Comparison of ENCODE assay signal across 27 cellular contexts in genomic region chr4:137432431-137432830, GRCh38.
DNase-seq lines count a peak whose midpoint lies in the region; ATAC-seq and TF ChIP-seq lines count a peak whose summit lies in the region.
"Had no signal": no experiment of that assay in that cellular context is flagged by ENCODE, and none has a peak within 500 bp of the region (broad histone marks: within the 10 kb centered on the region; RNA-seq: fewer than 3 reads in every experiment).

No MANE protein-coding gene starts in this region.

- peak overlapping the region; percentile 70 for H3K4me2 ChIP-seq in GM23248 (ENCODE audit: unreplicated experiment)

- no peaks in the 10 kb centered on the region for H3K79me2 ChIP-seq in GM23248 (ENCODE audit: insufficient read depth)

- H3K4me1 ChIP-seq in GM23248 (ENCODE audit: insufficient read depth) (no peaks in the 10 kb centered on the region), ascending aorta (peaks cover 0 to 5% of the 10 kb centered on the region in 2 donors), subcutaneous abdominal adipose tissue (ENCODE audit: control insufficient read depth in 5 of 5, insufficient read depth in 5 of 5, low read length in 5 of 5) (peaks cover 0 to 11% (median 5%) of the 10 kb centered on the region in 5 donors), upper lobe of right lung (no peaks in the 10 kb centered on the region)
- H3K4me1 ChIP-seq: left lung, psoas muscle, testis had no signal

- peaks cover 0 to 10% (median 2%) of the 10 kb centered on the region in 9 donors for H3K9me3 Mint-ChIP-seq in naive thymus-derived CD8-positive, alpha-beta T cell
- H3K9me3 Mint-ChIP-seq: activated CD4-positive, alpha-beta T cell treated with anti-CD3 and anti-CD28 coated beads, Interleukin-2, amount 10 ng/mL, durations not matched to agents 24 days and 14 days had no signal

- no peak overlapping the region for H3K27ac ChIP-seq in GM23248
- H3K27ac ChIP-seq in ascending aorta, result peak overlapping the region; percentile 63 to 72
- peak overlapping the region; percentile 34 for H3K27ac ChIP-seq in subcutaneous abdominal adipose tissue (ENCODE audit: low read depth, low read length)
- no peak overlapping the region for H3K27ac ChIP-seq in upper lobe of right lung
- H3K27ac ChIP-seq: cardiac muscle cell, dorsolateral prefrontal cortex, left lung, psoas muscle, testis, VCaP had no signal

- DNase-seq in GM23248, result peak; percentile 7
- no peak for DNase-seq in ascending aorta (ENCODE audit: low spot score in 2 of 2)
- peak; percentile 11 for DNase-seq in hepatic stellate cell (ENCODE audit: low spot score)
- DNase-seq in naive thymus-derived CD8-positive, alpha-beta T cell, result no peak
- no peak for DNase-seq in upper lobe of right lung
- DNase-seq in NCI-H446 (lab: John Stamatoyannopoulos, UW), result no peak
- DNase-seq: activated CD4-positive, alpha-beta T cell treated with anti-CD3 and anti-CD28 coated beads, Interleukin-2, amount 10 ng/mL, durations not matched to agents 24 days and 14 days; activated naive CD4-positive, alpha-beta T cell treated with Interleukin-2 at 50 U/mL for 16 hours; activated T-cell treated with anti-CD3 and anti-CD28 coated beads, Interleukin-2, amount 50 U/mL, for 48 hours; amniotic stem cell; CD8-positive, alpha-beta memory T cell; dorsolateral prefrontal cortex; hippocampal formation; left lung; midbrain; NCI-H1092 treated with DMSO at 0.1 percent for 48 hours; NCI-H187 treated with DMSO at 0.1 percent for 48 hours; psoas muscle; stimulated activated CD4-positive, alpha-beta T cell treated with anti-CD3 and anti-CD28 coated beads, Interleukin-4, amount 100 ng/mL, for 24 hours; stimulated activated naive B cell treated with anti-CD40 and anti-IgM and Interleukin-4, amounts not matched to agents 10 μg/mL and 1 μg/mL and 100 μg/mL, for 72 hours; testis had no signal

- H3K27me3 ChIP-seq in GM23248 (replicated peaks; ENCODE audit: insufficient read depth) (no peaks in the 10 kb centered on the region), ascending aorta (no peaks in the 10 kb centered on the region), subcutaneous abdominal adipose tissue (ENCODE audit: control insufficient read depth in 5 of 5, insufficient read depth in 4 of 5, low read length in 5 of 5) (no peaks in the 10 kb centered on the region), upper lobe of right lung (no peaks in the 10 kb centered on the region)
- H3K27me3 ChIP-seq: cardiac muscle cell, dorsolateral prefrontal cortex, left lung, testis had no signal

- no peaks in the 10 kb centered on the region; the same call in 1 of the 2 replicates for H3K9me2 ChIP-seq in GM23248 (ENCODE audit: insufficient read depth)

- H3K36me3 ChIP-seq in GM23248 (ENCODE audit: low read depth) (no peaks in the 10 kb centered on the region), ascending aorta (no peaks in the 10 kb centered on the region), subcutaneous abdominal adipose tissue (ENCODE audit: control insufficient read depth in 5 of 5, insufficient read depth in 5 of 5, low read length in 5 of 5) (no peaks in the 10 kb centered on the region), upper lobe of right lung (no peaks in the 10 kb centered on the region)
- H3K36me3 ChIP-seq: cardiac muscle cell, left lung had no signal

- no peak for ATAC-seq in naive thymus-derived CD8-positive, alpha-beta T cell
- ATAC-seq in upper lobe of right lung, result no peak
- ATAC-seq: HepG2; left lung; psoas muscle; stimulated activated naive B cell treated with anti-CD40 and anti-IgM and Interleukin-4, amounts not matched to agents 10 μg/mL and 1 μg/mL and 100 μg/mL, for 72 hours had no signal

- no peaks in the 10 kb centered on the region for H3K36me3 Mint-ChIP-seq in naive thymus-derived CD8-positive, alpha-beta T cell
- H3K36me3 Mint-ChIP-seq: CD8-positive, alpha-beta memory T cell; stimulated activated naive B cell treated with anti-CD40 and anti-IgM and Interleukin-4, amounts not matched to agents 10 μg/mL and 1 μg/mL and 100 μg/mL, for 72 hours had no signal

- H3K9ac ChIP-seq in GM23248 (0 out of 2 replicates have a peak overlapping the region, but pooled peaks have one; percentile 11), subcutaneous abdominal adipose tissue (ENCODE audit: low read length in 5 of 5) (no peak overlapping the region)

- no peak for TF ChIP-seq CTCF in ascending aorta (IDR thresholded peaks at IDR 0.05)
- TF ChIP-seq CTCF in upper lobe of right lung (IDR thresholded peaks at IDR 0.05), result no peak

- in situ Hi-C loops in GM23248 (cut with MboI), result no loop called here

- H4K20me1 ChIP-seq in GM23248 (ENCODE audit: insufficient read depth), result no peaks in the 10 kb centered on the region

- H3F3A ChIP-seq in GM23248 (ENCODE audit: insufficient read depth), result no peaks in the 10 kb centered on the region

- POLR2A ChIA-PET in naive thymus-derived CD8-positive, alpha-beta T cell (lab: Charles Lee), result no interaction called here

- H3K4me3 Mint-ChIP-seq in naive thymus-derived CD8-positive, alpha-beta T cell, result no peak overlapping the region
- H3K4me3 Mint-ChIP-seq: activated CD4-positive, alpha-beta T cell treated with anti-CD3 and anti-CD28 coated beads, Interleukin-2, amount 10 ng/mL, durations not matched to agents 24 days and 14 days; CD8-positive, alpha-beta memory T cell; neural crest cell; stimulated activated naive B cell treated with anti-CD40 and anti-IgM and Interleukin-4, amounts not matched to agents 10 μg/mL and 1 μg/mL and 100 μg/mL, for 72 hours; T-helper 2 cell treated with Interferon-gamma antibody and Interleukin-4, amounts not matched to agents 5 μg/mL and 100 μg/mL, for 36 hours had no signal

- intact Hi-C loops in ascending aorta (cut with DNase I) (loop anchor here (5.0 kb wide), 2 partner anchors 55 to 100 kb away; partner anchors contain the start of gene PCDH18), upper lobe of right lung (cut with DNase I) (no loop called here)

- no peaks in the 10 kb centered on the region for H3K27me3 Mint-ChIP-seq in naive thymus-derived CD8-positive, alpha-beta T cell
- H3K27me3 Mint-ChIP-seq: activated CD4-positive, alpha-beta T cell treated with anti-CD3 and anti-CD28 coated beads, Interleukin-2, amount 10 ng/mL, durations not matched to agents 24 days and 14 days; CD8-positive, alpha-beta memory T cell; stimulated activated naive B cell treated with anti-CD40 and anti-IgM and Interleukin-4, amounts not matched to agents 10 μg/mL and 1 μg/mL and 100 μg/mL, for 72 hours had no signal

- peak overlapping the region; percentile 43 for H3K4me3 ChIP-seq in GM23248
- peak overlapping the region; percentile 14 to 29 for H3K4me3 ChIP-seq in ascending aorta
- peak overlapping the region in 1 of 5 donors; percentile 51 for H3K4me3 ChIP-seq in subcutaneous abdominal adipose tissue (ENCODE audit: low read depth in 1 of 5, low read length in 5 of 5)
- H3K4me3 ChIP-seq in upper lobe of right lung, result no peak overlapping the region
- H3K4me3 ChIP-seq: cardiac muscle cell, dorsolateral prefrontal cortex, left lung, psoas muscle, testis had no signal

- no peak overlapping the region for H3K27ac Mint-ChIP-seq in naive thymus-derived CD8-positive, alpha-beta T cell
- H3K27ac Mint-ChIP-seq: activated CD4-positive, alpha-beta T cell treated with anti-CD3 and anti-CD28 coated beads, Interleukin-2, amount 10 ng/mL, durations not matched to agents 24 days and 14 days; CD8-positive, alpha-beta memory T cell; stimulated activated naive B cell treated with anti-CD40 and anti-IgM and Interleukin-4, amounts not matched to agents 10 μg/mL and 1 μg/mL and 100 μg/mL, for 72 hours; T-helper 2 cell treated with Interferon-gamma antibody and Interleukin-4, amounts not matched to agents 5 μg/mL and 100 μg/mL, for 36 hours had no signal

- no peaks in the 10 kb centered on the region for H3K9me3 ChIP-seq in GM23248 (ENCODE audit: low read depth)
- H3K9me3 ChIP-seq in ascending aorta, result peaks cover 0 to 6% of the 10 kb centered on the region in 2 donors
- no peaks in the 10 kb centered on the region for H3K9me3 ChIP-seq in subcutaneous abdominal adipose tissue (ENCODE audit: control insufficient read depth in 5 of 5, low read length in 5 of 5)
- H3K9me3 ChIP-seq in upper lobe of right lung, result no peaks in the 10 kb centered on the region
- H3K9me3 ChIP-seq: psoas muscle, testis had no signal

- H2AFZ ChIP-seq in GM23248, result peak overlapping the region; percentile 87

- WGBS in GM23248 (ENCODE audit: low coverage in 1 of 2, low lambda C conversion rate in 2 of 2, missing lambda C conversion rate in 2 of 2), 2 experiments, result 4 to 17% methylated on average over 1 of the region's 1 CpG

- H3K4me1 Mint-ChIP-seq in naive thymus-derived CD8-positive, alpha-beta T cell, result no peaks in the 10 kb centered on the region
- H3K4me1 Mint-ChIP-seq: activated CD4-positive, alpha-beta T cell treated with anti-CD3 and anti-CD28 coated beads, Interleukin-2, amount 10 ng/mL, durations not matched to agents 24 days and 14 days; CD8-positive, alpha-beta memory T cell; neural crest cell; stimulated activated naive B cell treated with anti-CD40 and anti-IgM and Interleukin-4, amounts not matched to agents 10 μg/mL and 1 μg/mL and 100 μg/mL, for 72 hours had no signal

Comparison
In these comparisons a context has a peak if more than half of its experiments do, and no peak if none do; other contexts are left out.
1. DNase-seq: peak in GM23248 (single experiment) and hepatic stellate cell (single experiment); none in ascending aorta (0 of 2), naive thymus-derived CD8-positive, alpha-beta T cell (0 of 10), upper lobe of right lung (single experiment) and NCI-H446 (0 of 2).
2. H3K27ac ChIP-seq: peak in ascending aorta (2 of 2) and subcutaneous abdominal adipose tissue (single experiment); none in GM23248 (single experiment) and upper lobe of right lung (single experiment).